In genomic region chr2:86079981-86080911, GRCh38 we compare ENCODE assay signal across 8 cellular contexts.
A peak's percentile ranks its signal among the peaks of the same experiment; 100 is the strongest.
DNase-seq lines count a peak whose midpoint lies in the region; ATAC-seq lines count a peak whose summit lies in the region.

No MANE protein-coding gene starts in this region.

- DNase-seq in AG08395 (ENCODE audit: low spot score) (peak; percentile 75), NCI-H2171 (lab: John Stamatoyannopoulos, UW) (peak; percentile 36), left kidney (ENCODE audit: low read depth, low spot score) (peak; percentile 81)
- peak; percentile 74 for DNase-seq in activated CD4-positive, CD25-positive, alpha-beta regulatory T cell treated with anti-CD3 and anti-CD28 coated beads, Interleukin-2, amount 50 U/mL, for 72 hours
- DNase-seq in central memory CD4-positive, alpha-beta T cell = peak; percentile 73
- peak; percentile 63 to 67 for DNase-seq in stimulated activated CD4-positive, alpha-beta T cell treated with anti-CD3 and anti-CD28 coated beads, Interleukin-4, amount 100 ng/mL, for 4 hours

- ATAC-seq in GM18511 (IDR thresholded peaks at IDR 0.05; ENCODE audit: unreplicated experiment) (peak; percentile 91), HG02981 (IDR thresholded peaks at IDR 0.05; ENCODE audit: unreplicated experiment) (peak; percentile 79)

Comparison
In these comparisons a context has a peak if more than half of its experiments do, and no peak if none do; other contexts are left out.
1. Peak in every context shown above with its lines: DNase-seq and ATAC-seq.